Comparison of ENCODE assay signal across 26 cellular contexts in the genomic region with DNA sequence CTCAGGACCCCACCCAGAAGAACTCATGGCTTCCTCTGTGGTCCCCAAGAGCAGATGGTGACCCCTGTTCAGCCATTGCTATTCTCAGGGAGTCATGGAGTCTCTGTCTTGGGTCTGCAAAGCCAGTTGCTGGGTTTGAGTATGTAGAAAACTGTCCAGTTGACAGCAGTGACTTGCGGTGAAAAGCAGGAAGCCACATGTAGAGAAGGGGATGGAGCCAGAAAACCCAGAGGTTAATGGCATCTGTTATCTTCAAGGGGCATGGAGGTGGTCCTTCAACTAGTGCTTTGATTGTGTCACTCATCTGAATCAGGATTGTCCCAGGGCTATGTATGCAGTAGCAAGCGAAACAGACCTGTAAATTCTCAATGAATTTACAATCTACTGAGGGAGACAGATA.
"Had no signal": no experiment of that assay in that cellular context is flagged by ENCODE, and none has a peak within 500 bp of the region (broad histone marks: within the 10 kb centered on the region; RNA-seq: fewer than 3 reads in every experiment).

No MANE protein-coding gene starts in this region.

- H3K9me3 ChIP-seq: stomach, suprapubic skin, testis, thoracic aorta, thyroid gland, tibial artery, tibial nerve, transverse colon, upper lobe of left lung, upper lobe of right lung, uterus, vagina had no signal

- H3K36me3 ChIP-seq: stomach, suprapubic skin, thoracic aorta, thyroid gland, tibial artery, tibial nerve, transverse colon, upper lobe of left lung, upper lobe of right lung, uterus, vagina had no signal

- ATAC-seq: stimulated activated effector memory CD8-positive, alpha-beta T cell treated with anti-CD3 and anti-CD28 coated beads, Interleukin-12 subunit alpha, Interleukin-12 subunit beta, amount 100 ng/mL, for 72 hours; stimulated activated memory B cell treated with anti-CD40 and anti-IgM and Interleukin-4, amounts not matched to agents 10 μg/mL and 1 μg/mL and 100 μg/mL, for 72 hours; stimulated activated naive B cell treated with anti-CD40 and anti-IgM and Interleukin-4, amounts not matched to agents 10 μg/mL and 1 μg/mL and 100 μg/mL, for 72 hours; stimulated activated naive CD8-positive, alpha-beta T cell treated with anti-CD3 and anti-CD28 coated beads, Interleukin-15, amount 100 ng/mL, for 72 hours; stimulated activated naive CD8-positive, alpha-beta T cell treated with anti-CD3 and anti-CD28 coated beads, Interleukin-15, Interleukin-2, amounts not matched to agents 100 U/mL and 50 U/mL, for 24 hours; upper lobe of right lung had no signal

- H3K27me3 ChIP-seq: stomach, testis, thyroid gland, tibial nerve, transverse colon, upper lobe of left lung, upper lobe of right lung, uterus, vagina had no signal

- H3K27ac ChIP-seq: stomach, suprapubic skin, testis, thoracic aorta, thyroid gland, tibial artery, tibial nerve, transverse colon, upper lobe of left lung, upper lobe of right lung, uterus, vagina had no signal

- DNase-seq: stimulated activated CD4-positive, alpha-beta T cell treated with anti-CD3 and anti-CD28 coated beads, Interleukin-2, amount 100 ng/mL, for 48 hours; stimulated activated CD4-positive, alpha-beta T cell treated with anti-CD3 and anti-CD28 coated beads, Interleukin-4, amount 100 ng/mL, for 1 hour; stimulated activated CD4-positive, alpha-beta T cell treated with anti-CD3 and anti-CD28 coated beads, Interleukin-4, amount 100 ng/mL, for 24 hours; stimulated activated CD4-positive, alpha-beta T cell treated with anti-CD3 and anti-CD28 coated beads, Interleukin-4, amount 100 ng/mL, for 4 hours; stimulated activated CD8-positive, alpha-beta memory T cell treated with anti-CD3 and anti-CD28 coated beads, Interleukin-4, amount 100 ng/mL, for 48 hours; stimulated activated naive B cell treated with anti-CD40 and anti-IgM and Interleukin-4, amounts not matched to agents 10 μg/mL and 1 μg/mL and 100 μg/mL, for 72 hours; stimulated activated naive CD4-positive, alpha-beta T cell; stimulated activated naive CD4-positive, alpha-beta T cell treated with Interleukin-2 at 50 U/mL for 16 hours; stimulated activated naive CD8-positive, alpha-beta T cell treated with anti-CD3 and anti-CD28 coated beads, Interleukin-15, amount 100 ng/mL, for 72 hours; stimulated activated naive CD8-positive, alpha-beta T cell treated with anti-CD3 and anti-CD28 coated beads, Interleukin-15, Interleukin-2, amounts not matched to agents 100 U/mL and 50 U/mL, for 24 hours; stomach; substantia nigra; testis; thyroid gland; tibial artery; transverse colon; trophoblast cell; upper lobe of left lung; upper lobe of right lung; uterus had no signal

- H3K4me1 ChIP-seq: suprapubic skin, testis, thyroid gland, transverse colon, upper lobe of left lung, upper lobe of right lung, uterus, vagina had no signal

- H3K4me3 ChIP-seq: stomach, suprapubic skin, testis, thoracic aorta, thyroid gland, tibial artery, tibial nerve, transverse colon, upper lobe of left lung, upper lobe of right lung, uterus, vagina had no signal
